In genomic region chr21:38342734-38343133, GRCh38 we compare ENCODE assay signal across 17 cellular contexts.
"Had no signal": no experiment of that assay in that cellular context is flagged by ENCODE, and none has a peak within 500 bp of the region (broad histone marks: within the 10 kb centered on the region; RNA-seq: fewer than 3 reads in every experiment).

No MANE protein-coding gene starts in this region.

- DNase-seq: activated CD4-positive, alpha-beta T cell treated with anti-CD3 and anti-CD28 coated beads for 48 hours; activated CD8-positive, alpha-beta memory T cell treated with anti-CD3 and anti-CD28 coated beads, Interleukin-2, amount 50 U/mL, for 48 hours; activated CD8-positive, alpha-beta T cell treated with anti-CD3 and anti-CD28 coated beads for 36 hours; activated gamma-delta T cell; activated T-cell treated with anti-CD3 and anti-CD28 coated beads, Interleukin-2, amount 50 U/mL, for 72 hours; erythroblast; islet precursor cell; mesenchymal stem cell; natural killer cell; small intestine; stimulated activated CD4-positive, alpha-beta T cell treated with anti-CD3 and anti-CD28 coated beads, Interleukin-4, amount 100 ng/mL, for 24 hours; stimulated activated naive CD8-positive, alpha-beta T cell treated with anti-CD3 and anti-CD28 coated beads, Interleukin-15, Interleukin-2, amounts not matched to agents 100 U/mL and 50 U/mL, for 24 hours had no signal

- H3K27ac ChIP-seq: breast epithelium, neutrophil, suprapubic skin had no signal

- ATAC-seq: activated CD8-positive, alpha-beta T cell treated with anti-CD3 and anti-CD28 coated beads for 36 hours; activated naive CD4-positive, alpha-beta T cell treated with anti-CD3 and anti-CD28 coated beads, Interleukin-2, amount 50 U/mL, for 72 hours; activated T-cell treated with anti-CD3 and anti-CD28 coated beads, Interleukin-2, amount 50 U/mL, for 72 hours; natural killer cell; stimulated activated naive CD8-positive, alpha-beta T cell treated with anti-CD3 and anti-CD28 coated beads, Interleukin-15, Interleukin-2, amounts not matched to agents 100 U/mL and 50 U/mL, for 24 hours; WTC11 had no signal

- H3K4me1 ChIP-seq: breast epithelium had no signal

- H3K36me3 ChIP-seq: breast epithelium, neutrophil, suprapubic skin had no signal

- H3K27me3 ChIP-seq: breast epithelium, neutrophil, suprapubic skin had no signal

- H3K4me3 ChIP-seq: breast epithelium, suprapubic skin had no signal

- H3K9me3 ChIP-seq: breast epithelium, neutrophil, suprapubic skin had no signal
